ENCODE assay signal across 1 cellular context in genomic region chr16:85648782-85649181, GRCh38.
TF ChIP-seq lines count a peak whose summit lies in the region.

No MANE protein-coding gene starts in this region.

TF ChIP-seq in HEK293, 187 proteins besides CTCF, POLR2A, EP300 and RAD21:
- TF ChIP-seq ZNF843 (tag by site-specific recombination; IDR thresholded peaks at IDR 0.05) (no peak), ZNF580 (tag by site-specific recombination; IDR thresholded peaks at IDR 0.05) (no peak), ZNF239 (tag by site-specific recombination; IDR thresholded peaks at IDR 0.05) (no peak), ZNF426 (tag by site-specific recombination; IDR thresholded peaks at IDR 0.05) (no peak), ZNF544 (tag by site-specific recombination; IDR thresholded peaks at IDR 0.05) (no peak), SETDB1 (IDR thresholded peaks at IDR 0.05; ENCODE audit: insufficient read length, low read length) (no peak), ZBTB20 (tag by site-specific recombination; IDR thresholded peaks at IDR 0.05) (no peak), MYNN (tag by site-specific recombination; IDR thresholded peaks at IDR 0.05; ENCODE audit: borderline replicate concordance) (no peak), ZNF704 (tag by site-specific recombination; IDR thresholded peaks at IDR 0.05) (no peak), BCL11A (tag by site-specific recombination; IDR thresholded peaks at IDR 0.05; ENCODE audit: low read depth) (no peak), ZNF660 (tag by site-specific recombination; IDR thresholded peaks at IDR 0.05) (no peak), TCF7L2 (IDR thresholded peaks at IDR 0.05; ENCODE audit: borderline replicate concordance, low read depth, low read length) (no peak), PRDM1 (tag by site-specific recombination; IDR thresholded peaks at IDR 0.05) (no peak), ZNF701 (tag by site-specific recombination; IDR thresholded peaks at IDR 0.05) (no peak), ZSCAN18 (tag by site-specific recombination; IDR thresholded peaks at IDR 0.05) (no peak), ZSCAN5A (tag by site-specific recombination; IDR thresholded peaks at IDR 0.05) (no peak), ZNF214 (tag by site-specific recombination; IDR thresholded peaks at IDR 0.05; ENCODE audit: borderline replicate concordance) (no peak), KLF7 (tag by site-specific recombination; IDR thresholded peaks at IDR 0.05; ENCODE audit: borderline replicate concordance) (no peak)
